8 cellular contexts compared by ENCODE assay signal in genomic region chr17:17913695-17914332, GRCh38. TPM values are rescaled to one million over a fixed set of nuclear protein-coding genes. Genes with fewer than 3 reads are reported as not detected.
A peak's percentile ranks its signal among the peaks of the same experiment; 100 is the strongest.
DNase-seq lines count a peak whose midpoint lies in the region; ATAC-seq, FAIRE-seq and TF ChIP-seq lines count a peak whose summit lies in the region.

No MANE protein-coding gene starts in this region.

- no peak overlapping the region for H3K4me3 Mint-ChIP-seq in astrocyte (ENCODE audit: unreplicated experiment)

- H3K9me3 Mint-ChIP-seq in astrocyte (ENCODE audit: unreplicated experiment): no peaks in the 10 kb centered on the region

- intact Hi-C loops in PC-9 (cut with micrococcal nuclease; ENCODE audit: unreplicated experiment): loop anchor here (1.0 to 10.0 kb wide), 2 partner anchors 14 to 419 kb away; partner anchors contain the start of gene RASD1

- H3K27me3 ChIP-seq in PC-9 (ENCODE audit: insufficient read depth, low read depth) (no peaks in the 10 kb centered on the region), astrocyte (ENCODE audit: insufficient read depth, low read length) (no peaks in the 10 kb centered on the region)

- H3K4me2 ChIP-seq in PC-9: peak overlapping the region; percentile 73
- H3K4me2 ChIP-seq in astrocyte (ENCODE audit: low read length): peak overlapping the region; percentile 54

- H4K20me1 ChIP-seq in PC-9 (ENCODE audit: insufficient read depth) (no peaks in the 10 kb centered on the region), astrocyte (ENCODE audit: insufficient read depth, low read length) (no peaks in the 10 kb centered on the region)

- H3K36me3 Mint-ChIP-seq in astrocyte (ENCODE audit: low read depth, unreplicated experiment): peaks cover 1% of the 10 kb centered on the region

- H3K79me2 ChIP-seq in PC-9 (ENCODE audit: low read depth): no peaks in the 10 kb centered on the region
- H3K79me2 ChIP-seq in astrocyte (ENCODE audit: insufficient read depth, low read length): peaks cover 7% of the 10 kb centered on the region

- no peaks in the 10 kb centered on the region for H3K36me3 ChIP-seq in PC-9 (ENCODE audit: low read depth)
- no peaks in the 10 kb centered on the region for H3K36me3 ChIP-seq in astrocyte (ENCODE audit: insufficient read depth, low read length)

- no peak for TF ChIP-seq CTCF in PC-9 (conservative IDR thresholded peaks at IDR 0.05)
- TF ChIP-seq CTCF in astrocyte (IDR thresholded peaks at IDR 0.05; ENCODE audit: insufficient read depth, low read depth, low read length): no peak

- H3K4me3 ChIP-seq in Jurkat, Clone E6-1 (ENCODE audit: low read length): no peak overlapping the region
- H3K4me3 ChIP-seq in PC-9 (no peak overlapping the region), astrocyte (ENCODE audit: insufficient read depth, low read depth, low read length) (no peak overlapping the region)

- FAIRE-seq in astrocyte (lab: Jason Lieb, UNC): peak; percentile 68

- no TSS peak for BruUV-seq in PC-9 (replicated peaks; lab: Mats Ljungman, UMichigan)

- H3F3A ChIP-seq in PC-9 (ENCODE audit: insufficient read depth, low read depth): peaks cover 36% of the 10 kb centered on the region; the same call in 1 of the 2 replicates

- H3K9ac ChIP-seq in astrocyte (ENCODE audit: low read length): peak overlapping the region; percentile 19

- peak overlapping the region; percentile 91 for H3K27ac Mint-ChIP-seq in astrocyte (ENCODE audit: unreplicated experiment)

- H3K27ac ChIP-seq in PC-9 (peak overlapping the region; percentile 19), astrocyte (ENCODE audit: low read depth, low read length) (peak overlapping the region; percentile 44)

- POLR2A ChIA-PET in PC-9 (lab: Charles Lee; ENCODE audit: unreplicated experiment): interaction anchor here (0.5 to 0.6 kb wide), 2 partner anchors 86 to 96 kb away, joined by 3 to 5 read pairs; no protein-coding TSS in a partner anchor

- no peak for ATAC-seq in HG03135 (IDR thresholded peaks at IDR 0.05; ENCODE audit: unreplicated experiment)
- no peak for ATAC-seq in GM18873 (IDR thresholded peaks at IDR 0.05; ENCODE audit: low FRiP score, unreplicated experiment)

- DNase-seq in EH (ENCODE audit: low read depth) (peak; percentile 97), PC-9 (peak; percentile 88 to 89), astrocyte (ENCODE audit: low read depth) (peak; percentile 84), iPS-NIHi11 (ENCODE audit: low spot score) (peak; percentile 72)
- peak; percentile 55 for DNase-seq in Jurkat, Clone E6-1 (ENCODE audit: low read depth, low spot score)
- DNase-seq in stimulated activated CD4-positive, alpha-beta T cell treated with anti-CD3 and anti-CD28 coated beads, Interleukin-4, amount 100 ng/mL, for 1 hour: peak; percentile 29

- no peaks in the 10 kb centered on the region for H3K9me3 ChIP-seq in PC-9 (ENCODE audit: insufficient read depth, low read depth)
- no peaks in the 10 kb centered on the region for H3K9me3 ChIP-seq in astrocyte (ENCODE audit: insufficient read depth, low read depth, low read length)

- H3K4me1 ChIP-seq in PC-9 (replicated peaks; ENCODE audit: insufficient read depth) (peaks cover 27% of the 10 kb centered on the region), astrocyte (ENCODE audit: insufficient read depth, low read length) (peaks cover 12% of the 10 kb centered on the region)

- peaks cover 13% of the 10 kb centered on the region for H3K4me1 Mint-ChIP-seq in astrocyte (ENCODE audit: low read depth, unreplicated experiment)

- H3K9me2 ChIP-seq in PC-9 (ENCODE audit: insufficient read depth): no peaks in the 10 kb centered on the region

- H3K27me3 Mint-ChIP-seq in astrocyte (ENCODE audit: low read depth, unreplicated experiment): no peaks in the 10 kb centered on the region

- CTCF ChIA-PET in PC-9 (lab: Charles Lee): interaction anchor here (1.4 to 1.7 kb wide), 2 partner anchors 32 to 118 kb away, joined by 3 to 5 read pairs; no protein-coding TSS in a partner anchor

- no peak overlapping the region for H2AFZ ChIP-seq in PC-9
- H2AFZ ChIP-seq in astrocyte (ENCODE audit: low read depth, low read length): no peak overlapping the region

RNA-seq across cellular contexts. Expression of gene TOM1L2, which starts 58.4 kb away (rescaled TPM):
- 9.6 TPM for polyA plus RNA-seq in Jurkat, Clone E6-1 (2012; ENCODE audit: insufficient read depth, insufficient read length)
- total RNA-seq in PC-9 (2021): 68.5 and 71.8 TPM in 2 replicates
- 50.3 and 54.4 TPM in 2 replicates for total RNA-seq in astrocyte

RNA-seq across cellular contexts. Expression of gene DRC3, which starts 58.8 kb away (rescaled TPM):
- 3.4 TPM for polyA plus RNA-seq in Jurkat, Clone E6-1 (2012; ENCODE audit: insufficient read depth, insufficient read length)
- 7.2 and 15.2 TPM in 2 replicates for total RNA-seq in PC-9 (2021)
- 0.43 and 1.1 TPM in 2 replicates for total RNA-seq in astrocyte

Comparison
In these comparisons a context has a peak if more than half of its experiments do, and no peak if none do; other contexts are left out.
1. DNase-seq: peak in every context shown above with its lines; median percentile 97 in EH; 88 in PC-9; 84 in astrocyte; 72 in iPS-NIHi11; 55 in Jurkat, Clone E6-1; 29 in stimulated activated CD4-positive, alpha-beta T cell treated with anti-CD3 and anti-CD28 coated beads, Interleukin-4, amount 100 ng/mL, for 1 hour.